1 cellular context compared by ENCODE assay signal in the genomic region with DNA sequence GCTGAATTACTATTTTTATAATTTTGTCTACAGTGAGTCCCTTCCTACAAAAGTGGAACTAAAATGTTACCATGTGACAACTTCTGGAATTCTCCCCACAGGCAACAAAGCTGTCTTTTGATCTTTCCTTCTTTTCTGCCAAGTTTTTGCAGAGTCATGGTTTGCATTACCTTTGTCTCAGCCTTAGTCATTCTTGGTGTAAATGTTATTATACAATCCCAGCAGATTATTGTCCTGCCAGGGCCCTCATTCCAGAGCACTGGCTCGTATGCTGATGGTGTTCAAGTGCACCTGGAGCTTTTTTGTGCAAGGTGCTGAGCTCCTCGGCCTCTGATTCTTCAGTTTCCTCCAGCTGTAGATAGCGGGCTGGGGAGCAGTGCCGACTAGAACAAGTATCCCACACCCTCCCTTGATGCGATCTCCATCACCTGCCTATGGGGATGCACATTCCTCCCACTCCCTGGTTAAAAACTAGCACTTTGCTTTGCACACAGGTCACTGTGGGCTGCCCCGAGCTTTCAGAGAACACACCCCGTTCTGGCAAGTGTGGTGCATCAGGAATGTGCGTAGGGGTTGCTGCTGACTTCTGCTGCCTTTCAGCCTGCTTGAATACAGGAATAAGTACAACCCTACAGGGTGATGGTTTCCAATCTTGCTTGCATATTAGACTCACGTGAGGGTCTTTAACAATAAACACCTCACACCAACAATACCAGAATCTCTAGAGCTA.
A peak's percentile ranks its signal among the peaks of the same experiment; 100 is the strongest.
TF ChIP-seq lines count a peak whose summit lies in the region.

No MANE protein-coding gene starts in this region.

TF ChIP-seq in HepG2, 621 proteins besides CTCF, POLR2A, EP300 and RAD21 (continued from another document):
- TF ChIP-seq TFDP1 (CRISPR knock-in tag; IDR thresholded peaks at IDR 0.05; ENCODE audit: borderline replicate concordance) (no peak), MAFG (CRISPR knock-in tag; IDR thresholded peaks at IDR 0.05) (peak; percentile 73), MAFK (conservative IDR thresholded peaks at IDR 0.05 in 1 of 2, IDR thresholded peaks at IDR 0.05 in 1 of 2; ENCODE audit: low read length in 2 of 2) (peak; percentile 80 to 93), THAP8 (CRISPR knock-in tag; IDR thresholded peaks at IDR 0.05; ENCODE audit: borderline replicate concordance) (no peak), SOX5 (CRISPR knock-in tag; IDR thresholded peaks at IDR 0.05; ENCODE audit: borderline replicate concordance) (peak; percentile 36; the same call in 1 of the 2 replicates), ZSCAN31 (CRISPR knock-in tag; IDR thresholded peaks at IDR 0.05; ENCODE audit: low read depth) (no peak), ZNF781 (CRISPR knock-in tag; IDR thresholded peaks at IDR 0.05; ENCODE audit: borderline replicate concordance, not compliant biosample characterization) (no peak), SRSF1 (optimal IDR thresholded peaks at IDR 0.05; ENCODE audit: low read depth, low read length) (no peak), NFE2L2 (IDR thresholded peaks at IDR 0.05; ENCODE audit: low read length) (peak; percentile 96), MAFF (IDR thresholded peaks at IDR 0.05; ENCODE audit: low read depth, low read length) (peak; percentile 84), ZNF782 (CRISPR knock-in tag; IDR thresholded peaks at IDR 0.05; ENCODE audit: borderline replicate concordance) (no peak), NFE2 (CRISPR knock-in tag; IDR thresholded peaks at IDR 0.05) (peak; percentile 44; the same call in 1 of the 2 replicates)
